ENCODE assay signal across 11 cellular contexts in the genomic region with DNA sequence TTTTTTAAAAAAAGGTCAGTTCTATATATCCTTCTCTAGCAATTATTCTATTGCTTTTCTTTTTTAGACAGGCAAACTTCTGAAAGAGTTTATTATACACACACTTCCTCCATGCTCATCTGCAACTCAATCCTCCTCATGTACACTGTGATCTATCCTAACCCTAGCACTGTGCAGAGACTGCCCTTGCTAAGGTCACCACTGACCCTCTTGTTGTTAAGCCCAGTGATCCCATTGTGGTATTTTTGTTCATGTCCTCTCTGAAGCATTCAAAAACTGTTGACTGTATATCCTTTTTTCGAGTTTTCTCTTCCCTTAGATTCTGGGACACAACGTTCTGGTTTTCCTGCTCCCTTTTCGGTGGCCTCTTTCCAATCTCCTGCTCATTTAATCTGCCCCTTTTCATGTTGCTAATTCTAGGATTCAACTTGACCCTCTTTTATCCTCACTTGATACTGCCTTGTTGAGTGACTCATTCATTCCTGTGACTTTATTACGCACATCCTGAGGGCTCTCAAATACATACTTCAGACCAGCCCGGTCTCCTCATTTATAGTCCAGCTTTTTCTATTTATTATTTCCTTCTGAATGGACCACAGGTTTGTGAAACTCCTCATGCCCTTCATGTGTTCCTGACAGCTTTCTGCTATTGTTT. TPM values are rescaled to one million over a fixed set of nuclear protein-coding genes. Genes with fewer than 3 reads are reported as not detected.
DNase-seq lines count a peak whose midpoint lies in the region; ATAC-seq, FAIRE-seq and TF ChIP-seq lines count a peak whose summit lies in the region.
"Had no signal": no experiment of that assay in that cellular context is flagged by ENCODE, and none has a peak within 500 bp of the region (broad histone marks: within the 10 kb centered on the region; RNA-seq: fewer than 3 reads in every experiment).

No MANE protein-coding gene starts in this region.

- no peak overlapping the region for H3K4me2 ChIP-seq in neuronal stem cell (ENCODE audit: insufficient read depth, low read length, poor library complexity, severe bottlenecking)
- H3K4me2 ChIP-seq: hepatocyte had no signal

- TF ChIP-seq CTCF in fibroblast of mammary gland (conservative IDR thresholded peaks at IDR 0.05; ENCODE audit: control insufficient read depth, insufficient read depth, low read depth, low read length) = no peak
- TF ChIP-seq CTCF in psoas muscle (IDR thresholded peaks at IDR 0.05) = no peak

- H2BK12ac ChIP-seq in neuronal stem cell (ENCODE audit: low read length) = no peak overlapping the region

- peak; percentile 37 for DNase-seq in Daoy (ENCODE audit: low read depth)
- DNase-seq in NCI-H460 (ENCODE audit: extremely low read depth, low read depth) = peak; percentile 9
- DNase-seq in fibroblast of mammary gland (ENCODE audit: low read depth) = peak; percentile 11
- no peak for DNase-seq in psoas muscle
- DNase-seq in neuronal stem cell (ENCODE audit: low spot score) = no peak
- no peak for DNase-seq in NCI-H526 (lab: John Stamatoyannopoulos, UW)
- no peak for DNase-seq in RCC 7860 (ENCODE audit: low spot score)
- DNase-seq: effector CD8-positive, alpha-beta T cell; NCI-H446 had no signal

- H3K4ac ChIP-seq in neuronal stem cell (ENCODE audit: low read length) = no peak overlapping the region

- no peak overlapping the region for H2BK120ac ChIP-seq in neuronal stem cell (ENCODE audit: low read depth, low read length)

- peak overlapping the region; percentile 33 for H3K27ac ChIP-seq in psoas muscle
- no peak overlapping the region for H3K27ac ChIP-seq in neuronal stem cell (replicated peaks; ENCODE audit: low read length)

- intact Hi-C loops in psoas muscle (cut with DNase I) = no loop called here

- H3K36me3 ChIP-seq in psoas muscle (ENCODE audit: insufficient read depth in 1 of 2, low read depth in 1 of 2) (no peaks in the 10 kb centered on the region), neuronal stem cell (replicated peaks in 1 of 2; ENCODE audit: control insufficient read depth in 2 of 2, insufficient read depth in 2 of 2, low read length in 2 of 2) (no peaks in the 10 kb centered on the region)

- no peak overlapping the region for H3K4me3 ChIP-seq in fibroblast of mammary gland (ENCODE audit: control insufficient read depth, low read depth, low read length)
- H3K4me3 ChIP-seq in psoas muscle = no peak overlapping the region
- no peak overlapping the region for H3K4me3 ChIP-seq in neuronal stem cell (ENCODE audit: low read length in 2 of 2)
- H3K4me3 ChIP-seq: hepatocyte had no signal

- H3K18ac ChIP-seq in neuronal stem cell (ENCODE audit: low read length) = no peak overlapping the region

- FAIRE-seq in RCC 7860 (lab: Jason Lieb, UNC) = no peak

- no peak overlapping the region for H4K91ac ChIP-seq in neuronal stem cell (ENCODE audit: low read depth, low read length, poor library complexity)

- 51 to 70% (median 58%) methylated on average over 5 of the region's 5 CpGs for WGBS in psoas muscle, 3 donors
- WGBS in neuronal stem cell (ENCODE audit: extremely low coverage in 2 of 2, insufficient read length in 2 of 2, insufficient replicate concordance in 1 of 2), 2 donors = no CpG with 5 or more reads among the region's 5 CpGs

- H3K9me3 ChIP-seq in psoas muscle = no peaks in the 10 kb centered on the region
- H3K9me3 ChIP-seq in neuronal stem cell (replicated peaks in 1 of 2; ENCODE audit: control insufficient read depth in 2 of 2, insufficient read depth in 1 of 2, low read depth in 1 of 2, low read length in 2 of 2) = no peaks in the 10 kb centered on the region

- no peak overlapping the region for H2BK15ac ChIP-seq in neuronal stem cell (ENCODE audit: low read length)

- no peak overlapping the region for H2AK5ac ChIP-seq in neuronal stem cell (ENCODE audit: low read depth, low read length)

- no peaks in the 10 kb centered on the region for H3K27me3 ChIP-seq in psoas muscle (ENCODE audit: insufficient read depth in 3 of 3, low read length in 2 of 3)
- H3K27me3 ChIP-seq in neuronal stem cell (ENCODE audit: control insufficient read depth in 3 of 3, insufficient read depth in 3 of 3, low read depth in 1 of 3, low read length in 3 of 3) = no peaks in the 10 kb centered on the region
- H3K27me3 ChIP-seq: hepatocyte had no signal

- no peak overlapping the region for H2AFZ ChIP-seq in neuronal stem cell (ENCODE audit: low read length)
- H2AFZ ChIP-seq: hepatocyte had no signal

- no peaks in the 10 kb centered on the region for H3K4me1 ChIP-seq in psoas muscle
- H3K4me1 ChIP-seq in neuronal stem cell (ENCODE audit: control insufficient read depth in 2 of 2, insufficient read depth in 1 of 2, low read depth in 1 of 2, low read length in 2 of 2) = peaks cover 2 to 11% of the 10 kb centered on the region in 2 donors

- H3K23ac ChIP-seq in neuronal stem cell (ENCODE audit: low read depth, low read length, poor library complexity) = no peak overlapping the region

- ATAC-seq in psoas muscle (no peak), HG03135 (IDR thresholded peaks at IDR 0.05; ENCODE audit: unreplicated experiment) (no peak)

- H3K14ac ChIP-seq in neuronal stem cell (ENCODE audit: low read length) = no peak overlapping the region

- no peak overlapping the region for H3K9ac ChIP-seq in neuronal stem cell (ENCODE audit: low read depth, low read length, poor library complexity)

- no peak overlapping the region for H2BK5ac ChIP-seq in neuronal stem cell (ENCODE audit: low read length)

- no peak overlapping the region for H4K8ac ChIP-seq in neuronal stem cell (ENCODE audit: low read depth, low read length)

- no peaks in the 10 kb centered on the region for H3K79me1 ChIP-seq in neuronal stem cell (ENCODE audit: low read depth, low read length)

RNA-seq across cellular contexts. Expression of a gene that starts 53.9 kb away (rescaled TPM):
- total RNA-seq in Daoy (2014; rRNA removed; shearing (Covaris generic)) = 1.6 and 1.7 TPM in 2 replicates
- 0.81 and 1.0 TPM in 2 replicates for total RNA-seq in NCI-H460 (2014; rRNA removed; shearing (Covaris generic))
- 0.01 and 0.05 TPM in 2 replicates for polyA plus RNA-seq in NCI-H460 (2014; cell fraction: nucleus; rRNA removed)
- 10 to 100 TPM; 10.9 to 32.1 (median 17.8) TPM for total RNA-seq in psoas muscle
- polyA plus RNA-seq in psoas muscle = 1 to 10 TPM; 6.5 to 7.6 (median 7.2) TPM
- 0.03 TPM for polyA plus RNA-seq in neuronal stem cell (2013, experiment 1 of 2)
- polyA plus RNA-seq in neuronal stem cell (2013, experiment 2 of 2) = 0.03 TPM

Comparison
In these comparisons a context has a peak if more than half of its experiments do, and no peak if none do; other contexts are left out.
1. DNase-seq: peak in Daoy (single experiment), NCI-H460 (single experiment) and fibroblast of mammary gland (single experiment); none in psoas muscle (0 of 2), neuronal stem cell (single experiment), NCI-H526 (0 of 2) and RCC 7860 (single experiment).